25 cellular contexts compared by ENCODE assay signal in genomic region chr11:34631297-34631696, GRCh38. TPM values are rescaled to one million over a fixed set of nuclear protein-coding genes. Genes with fewer than 3 reads are reported as not detected.
DNase-seq lines count a peak whose midpoint lies in the region; ATAC-seq, FAIRE-seq and TF ChIP-seq lines count a peak whose summit lies in the region.
"Had no signal": no experiment of that assay in that cellular context is flagged by ENCODE, and none has a peak within 500 bp of the region (broad histone marks: within the 10 kb centered on the region; RNA-seq: fewer than 3 reads in every experiment).

No MANE protein-coding gene starts in this region.

- no peaks in the 10 kb centered on the region for H3K27me3 ChIP-seq in endocrine pancreas (ENCODE audit: control insufficient read depth, insufficient read depth, low read length)
- no peaks in the 10 kb centered on the region for H3K27me3 ChIP-seq in mucosa of stomach (ENCODE audit: control insufficient read depth, insufficient read depth, low read length)
- H3K27me3 ChIP-seq in upper lobe of left lung: no peaks in the 10 kb centered on the region
- H3K27me3 ChIP-seq in H7 (ENCODE audit: control insufficient read depth, insufficient read depth, low read length): no peaks in the 10 kb centered on the region
- H3K27me3 ChIP-seq: foreskin keratinocyte had no signal

- peak overlapping the region; percentile 53 to 69 (median 58) for H3K27ac ChIP-seq in upper lobe of left lung
- H3K27ac ChIP-seq: foreskin keratinocyte, sigmoid colon had no signal

- TF ChIP-seq POLR2A in upper lobe of left lung (IDR thresholded peaks at IDR 0.05): no peak

- DNase-seq in NCI-H146 (lab: John Stamatoyannopoulos, UW) (peak; percentile 54), NCI-H146 treated with DMSO at 0.1 percent for 48 hours (lab: John Stamatoyannopoulos, UW; ENCODE audit: unreplicated experiment) (no peak), upper lobe of left lung (no peak), GM19239 (ENCODE audit: insufficient read length, low spot score) (no peak), H7 (no peak)
- DNase-seq: activated CD8-positive, alpha-beta memory T cell treated with anti-CD3 and anti-CD28 coated beads, Interleukin-2, amount 10 ng/mL, durations not matched to agents 7 days and 5 days; activated naive CD8-positive, alpha-beta T cell treated with anti-CD3 and anti-CD28 coated beads for 36 hours; cortex of kidney; foreskin keratinocyte; left colon; mucosa of descending colon; nucleus accumbens; sigmoid colon; stimulated activated naive CD4-positive, alpha-beta T cell; SW 1271; trophoblast cell had no signal

- H3K36me3 ChIP-seq in endocrine pancreas (ENCODE audit: control insufficient read depth, insufficient read depth, low read length) (no peaks in the 10 kb centered on the region), mucosa of stomach (ENCODE audit: control insufficient read depth, insufficient read depth, low read length) (no peaks in the 10 kb centered on the region), upper lobe of left lung (no peaks in the 10 kb centered on the region), H7 (replicated peaks; ENCODE audit: control insufficient read depth, insufficient read depth, low read length) (no peaks in the 10 kb centered on the region)
- H3K36me3 ChIP-seq: sigmoid colon had no signal

- H3K4me1 ChIP-seq in endocrine pancreas (ENCODE audit: control insufficient read depth, insufficient read depth, low read length) (peaks cover 18% of the 10 kb centered on the region), mucosa of stomach (ENCODE audit: control insufficient read depth, insufficient read depth, low read length) (peaks cover 85% of the 10 kb centered on the region), upper lobe of left lung (peaks cover 3 to 25% (median 10%) of the 10 kb centered on the region in 4 donors)
- H3K4me1 ChIP-seq: sigmoid colon had no signal

- no peak for FAIRE-seq in GM19239 (lab: Jason Lieb, UNC)
- FAIRE-seq: A204.1, D721Med, endothelial cell of umbilical vein, H54 had no signal

- no peak for TF ChIP-seq EP300 in upper lobe of left lung (IDR thresholded peaks at IDR 0.05)

- H3K9me3 ChIP-seq in endocrine pancreas (ENCODE audit: control insufficient read depth, low read length) (no peaks in the 10 kb centered on the region), mucosa of stomach (ENCODE audit: control insufficient read depth, low read length) (no peaks in the 10 kb centered on the region), upper lobe of left lung (no peaks in the 10 kb centered on the region)
- H3K9me3 ChIP-seq: mucosa of descending colon, sigmoid colon had no signal

- peak overlapping the region; percentile 61 for H3K4me3 ChIP-seq in endocrine pancreas (ENCODE audit: control insufficient read depth, insufficient read depth, low read length)
- H3K4me3 ChIP-seq in mucosa of stomach (ENCODE audit: low read length): no peak overlapping the region
- no peak overlapping the region for H3K4me3 ChIP-seq in upper lobe of left lung
- no peak overlapping the region for H3K4me3 ChIP-seq in H7 (ENCODE audit: insufficient read depth, low read depth, low read length)
- H3K4me3 ChIP-seq: mucosa of descending colon, sigmoid colon had no signal

- TF ChIP-seq CTCF in upper lobe of left lung (IDR thresholded peaks at IDR 0.05): no peak

- WGBS in upper lobe of left lung, 2 donors: 79 to 80% methylated on average over 6 of the region's 6 CpGs

- H3K9ac ChIP-seq in endocrine pancreas (ENCODE audit: control insufficient read depth, insufficient read depth, low read length): peak overlapping the region; percentile 30
- H3K9ac ChIP-seq in mucosa of stomach (ENCODE audit: low read length): peak overlapping the region; percentile 2

- ATAC-seq in upper lobe of left lung (ENCODE audit: low FRiP score in 2 of 2) (no peak), GM19324 (IDR thresholded peaks at IDR 0.05; ENCODE audit: low FRiP score, unreplicated experiment) (no peak)
- ATAC-seq: activated CD8-positive, alpha-beta memory T cell treated with anti-CD3 and anti-CD28 coated beads, Interleukin-2, amount 10 ng/mL, durations not matched to agents 7 days and 5 days; activated T-helper 17 cell treated with anti-CD3 and anti-CD28 coated beads, Interleukin-2, amount 50 U/mL, for 72 hours; foreskin keratinocyte had no signal

RNA-seq across cellular contexts. Expression of gene EHF, which starts 10.4 kb away (rescaled TPM):
- total RNA-seq in upper lobe of left lung: 100 to 1,000 TPM in 1 of 6 donors, 10 to 100 TPM in 5; 31.8 to 122 (median 57.7) TPM
- total RNA-seq in H7 (2014; rRNA removed; shearing (Covaris generic)): 1.4 TPM in 1 of 2 replicates, not detected in the other
- total RNA-seq: activated naive CD8-positive, alpha-beta T cell treated with anti-CD3 and anti-CD28 coated beads for 36 hours; endothelial cell of umbilical vein; G401 had no signal

Comparison
In these comparisons a context has a peak if more than half of its experiments do, and no peak if none do; other contexts are left out.
1. RNA of gene EHF, which starts 10.4 kb away (total RNA-seq): 31.8 to 122 TPM in upper lobe of left lung; 1.4 TPM in H7; every median in the first group is over 10 times any median in the second.